ENCODE assay signal across 16 cellular contexts in the genomic region with DNA sequence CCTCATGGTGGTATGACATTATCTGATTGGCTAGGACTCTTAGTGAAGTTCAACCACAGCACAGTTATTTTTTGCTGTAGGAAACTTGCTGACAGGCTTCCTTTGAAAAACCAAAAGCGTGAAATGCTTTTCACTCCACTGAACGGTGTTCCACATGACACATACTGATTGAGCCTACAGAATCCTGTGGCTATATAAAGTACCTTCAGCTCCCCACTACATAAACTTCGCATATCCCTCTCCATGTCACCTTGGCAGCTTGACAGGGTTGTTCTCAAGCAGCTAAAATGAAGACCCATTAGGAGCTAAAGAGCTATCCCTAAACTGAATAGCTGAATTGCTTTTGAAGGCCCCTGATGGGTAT.
"Had no signal": no experiment of that assay in that cellular context is flagged by ENCODE, and none has a peak within 500 bp of the region (broad histone marks: within the 10 kb centered on the region; RNA-seq: fewer than 3 reads in every experiment).

No MANE protein-coding gene starts in this region.

- ATAC-seq: activated CD4-positive, CD25-positive, alpha-beta regulatory T cell treated with anti-CD3 and anti-CD28 coated beads, Interleukin-2, amount 50 U/mL, for 24 hours; stimulated activated naive B cell treated with anti-CD40 and anti-IgM and Interleukin-4, amounts not matched to agents 10 μg/mL and 1 μg/mL and 100 μg/mL, for 72 hours had no signal

- H3K36me3 ChIP-seq: brain microvascular endothelial cell, heart left ventricle, tibial artery had no signal

- H3K4me3 ChIP-seq: heart left ventricle, skin epidermis, tibial artery had no signal

- H3K27ac ChIP-seq: brain microvascular endothelial cell, heart left ventricle, skin epidermis, tibial artery had no signal

- H3K27me3 ChIP-seq: brain microvascular endothelial cell, heart left ventricle, tibial artery had no signal

- DNase-seq: activated CD4-positive, alpha-beta T cell treated with anti-CD3 and anti-CD28 coated beads, Interleukin-2, amount 50 U/mL, for 1 hour; activated CD8-positive, alpha-beta memory T cell treated with anti-CD3 and anti-CD28 coated beads for 24 hours; activated naive CD8-positive, alpha-beta T cell treated with anti-CD3 and anti-CD28 coated beads, Interleukin-2, amount 10 ng/mL, durations not matched to agents 7 days and 5 days; brain microvascular endothelial cell; effector memory CD4-positive, alpha-beta T cell; foreskin melanocyte; heart left ventricle; nephron progenitor cell; stimulated activated CD4-positive, alpha-beta T cell treated with anti-CD3 and anti-CD28 coated beads, Interleukin-15, amount 100 ng/mL, for 24 hours; stimulated activated CD4-positive, alpha-beta T cell treated with anti-CD3 and anti-CD28 coated beads, Interleukin-4, amount 100 ng/mL, for 1 hour; stimulated activated naive B cell treated with anti-CD40 and anti-IgM and Interleukin-4, amounts not matched to agents 10 μg/mL and 1 μg/mL and 100 μg/mL, for 72 hours; SW 1271; tibial artery had no signal

- FAIRE-seq: urothelium cell line had no signal

- H3K9me3 ChIP-seq: heart left ventricle, tibial artery had no signal
